In genomic region chr10:103661198-103661950, GRCh38 we compare ENCODE assay signal across 8 cellular contexts.
A peak's percentile ranks its signal among the peaks of the same experiment; 100 is the strongest.
DNase-seq lines count a peak whose midpoint lies in the region; ATAC-seq and TF ChIP-seq lines count a peak whose summit lies in the region.

No MANE protein-coding gene starts in this region.

- peak overlapping the region; percentile 56 to 72 for H3K4me3 ChIP-seq in gastroesophageal sphincter
- peak overlapping the region; percentile 89 for H3K4me3 ChIP-seq in osteoblast (ENCODE audit: insufficient read depth, low read length)

- in situ Hi-C loops in GM13977 (cut with MboI; ENCODE audit: low pct_unique_long_range_greater_than_20kb, low sequenced_read_pairs, unreplicated experiment) = no loop called here

- peak overlapping the region; percentile 83 to 96 (median 96) for H3K27ac ChIP-seq in gastroesophageal sphincter
- H3K27ac ChIP-seq in osteoblast (ENCODE audit: low read depth, low read length) = peak overlapping the region; percentile 88

- peak; percentile 89 for TF ChIP-seq POLR2A in gastroesophageal sphincter (IDR thresholded peaks at IDR 0.05)

- ATAC-seq in gastroesophageal sphincter (peak; percentile 87), GM19452 (IDR thresholded peaks at IDR 0.05; ENCODE audit: unreplicated experiment) (no peak), HG02642 (IDR thresholded peaks at IDR 0.05; ENCODE audit: poor library complexity, unreplicated experiment) (no peak)

- H4K20me1 ChIP-seq in osteoblast (ENCODE audit: insufficient read depth, low read length) = peaks cover 18% of the 10 kb centered on the region

- 13% methylated on average over 4 to 13 of the region's 48 CpGs for WGBS in gastroesophageal sphincter (ENCODE audit: low coverage in 1 of 2), 2 donors

- DNase-seq in GM13977 (ENCODE audit: low spot score) (peak; percentile 93), NCI-H2171 treated with DMSO at 0.1 percent for 48 hours (lab: John Stamatoyannopoulos, UW) (peak; percentile 72), activated gamma-delta T cell (lab: John Stamatoyannopoulos, UW) (peak; percentile 20), osteoblast (ENCODE audit: insufficient read length, low spot score, missing footprints) (peak; percentile 99), NCI-H2227 treated with DMSO at 0.1 percent for 48 hours (lab: John Stamatoyannopoulos, UW) (no peak)

- no peak for TF ChIP-seq CTCF in GM13977 (IDR thresholded peaks at IDR 0.05; ENCODE audit: extremely low read depth, insufficient read depth, missing control alignments)
- peak in 1 of 4 experiments; percentile 43 for TF ChIP-seq CTCF in gastroesophageal sphincter (IDR thresholded peaks at IDR 0.05)
- no peak for TF ChIP-seq CTCF in osteoblast (IDR thresholded peaks at IDR 0.05; ENCODE audit: extremely low read depth, low read depth, low read length)

- H3K79me2 ChIP-seq in osteoblast (ENCODE audit: insufficient read depth, low read length) = peaks cover 82% of the 10 kb centered on the region

- no peak overlapping the region for H2AFZ ChIP-seq in osteoblast (ENCODE audit: low read length)

- no peaks in the 10 kb centered on the region for H3K27me3 ChIP-seq in gastroesophageal sphincter
- no peaks in the 10 kb centered on the region for H3K27me3 ChIP-seq in osteoblast (ENCODE audit: insufficient read depth, low read length)

- peaks cover 0 to 83% (median 9%) of the 10 kb centered on the region in 3 donors for H3K4me1 ChIP-seq in gastroesophageal sphincter
- H3K4me1 ChIP-seq in osteoblast (ENCODE audit: insufficient read depth, low read length) = peaks cover 25% of the 10 kb centered on the region

- TF ChIP-seq EP300 in gastroesophageal sphincter (IDR thresholded peaks at IDR 0.05) = no peak

- peak overlapping the region; percentile 81 for H3K4me2 ChIP-seq in osteoblast (ENCODE audit: insufficient read depth, low read length)

- H3K36me3 ChIP-seq in gastroesophageal sphincter (peaks cover 0 to 32% of the 10 kb centered on the region in 2 donors), osteoblast (ENCODE audit: insufficient read depth, low read length) (peaks cover 35% of the 10 kb centered on the region)

- peaks cover 0 to 9% (median 0%) of the 10 kb centered on the region in 3 donors for H3K9me3 ChIP-seq in gastroesophageal sphincter
- peaks cover 2% of the 10 kb centered on the region for H3K9me3 ChIP-seq in osteoblast (ENCODE audit: low read depth, low read length)
